14 cellular contexts compared by ENCODE assay signal in the genomic region with DNA sequence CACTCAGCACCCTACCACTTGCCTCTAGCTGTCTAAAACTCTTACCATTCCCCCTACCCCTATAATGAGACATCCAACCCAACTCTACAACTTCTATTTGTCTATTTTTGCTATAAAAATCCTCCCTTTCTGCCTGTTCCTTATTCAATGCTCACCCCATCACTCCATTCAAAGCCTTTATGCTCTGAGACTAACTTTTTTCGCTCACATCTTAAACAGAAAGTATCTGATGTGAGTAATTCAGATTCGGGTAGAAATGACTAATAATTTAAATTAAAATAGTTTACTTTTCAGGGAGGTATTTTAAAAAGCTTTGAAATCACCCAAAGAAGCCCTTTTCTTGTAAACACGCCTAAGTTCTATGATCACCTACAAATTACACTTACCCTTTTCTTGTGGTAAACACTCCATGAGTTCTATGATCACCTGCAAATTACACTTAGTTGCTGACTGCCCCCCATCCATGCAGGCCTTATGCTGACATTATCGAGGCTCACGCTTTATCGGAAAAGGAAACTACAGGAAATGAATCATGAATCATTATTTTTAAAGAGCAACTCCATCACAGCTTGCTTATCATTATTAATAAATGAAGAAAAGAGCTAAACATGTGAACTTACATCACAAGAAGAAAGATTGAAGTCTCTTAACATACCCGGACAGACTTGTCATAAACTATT.
DNase-seq lines count a peak whose midpoint lies in the region; ATAC-seq lines count a peak whose summit lies in the region.
"Had no signal": no experiment of that assay in that cellular context is flagged by ENCODE, and none has a peak within 500 bp of the region (broad histone marks: within the 10 kb centered on the region; RNA-seq: fewer than 3 reads in every experiment).

No MANE protein-coding gene starts in this region.

- peak; percentile 41 for ATAC-seq in stimulated activated naive CD8-positive, alpha-beta T cell treated with anti-CD3 and anti-CD28 coated beads, Interleukin-15, Interleukin-2, amounts not matched to agents 100 U/mL and 50 U/mL, for 24 hours
- ATAC-seq in GM21576 (IDR thresholded peaks at IDR 0.05; ENCODE audit: unreplicated experiment) (no peak), HG02588 (IDR thresholded peaks at IDR 0.05; ENCODE audit: unreplicated experiment) (no peak)
- ATAC-seq: lower lobe of right lung had no signal

- peak; percentile 22 for DNase-seq in activated naive CD4-positive, alpha-beta T cell treated with Interleukin-2 at 50 U/mL for 16 hours
- no peak for DNase-seq in activated naive CD4-positive, alpha-beta T cell (lab: John Stamatoyannopoulos, UW)
- DNase-seq in T-helper 22 cell (ENCODE audit: low read depth) (peak; percentile 28), HT-29 (ENCODE audit: low spot score) (no peak)
- peak; percentile 9 for DNase-seq in central memory CD4-positive, alpha-beta T cell
- no peak for DNase-seq in stimulated activated naive CD8-positive, alpha-beta T cell treated with anti-CD3 and anti-CD28 coated beads, Interleukin-15, Interleukin-2, amounts not matched to agents 100 U/mL and 50 U/mL, for 24 hours
- DNase-seq: glutamatergic neuron; lower lobe of right lung; NCI-H1930; NCI-H510A; Right ventricle myocardium superior; stimulated activated CD4-positive, alpha-beta T cell treated with anti-CD3 and anti-CD28 coated beads, Interleukin-2, amount 100 ng/mL, for 48 hours had no signal

Comparison
In these comparisons a context has a peak if more than half of its experiments do, and no peak if none do; other contexts are left out.
1. DNase-seq: peak in activated naive CD4-positive, alpha-beta T cell treated with Interleukin-2 at 50 U/mL for 16 hours (single experiment), T-helper 22 cell (single experiment) and central memory CD4-positive, alpha-beta T cell (single experiment); none in activated naive CD4-positive, alpha-beta T cell (0 of 4), stimulated activated naive CD8-positive, alpha-beta T cell treated with anti-CD3 and anti-CD28 coated beads, Interleukin-15, Interleukin-2, amounts not matched to agents 100 U/mL and 50 U/mL, for 24 hours (single experiment) and HT-29 (single experiment).